Comparison of ENCODE assay signal across 28 cellular contexts in genomic region chr12:119363037-119363436, GRCh38. TPM values are rescaled to one million over a fixed set of nuclear protein-coding genes. Genes with fewer than 3 reads are reported as not detected.
"Had no signal": no experiment of that assay in that cellular context is flagged by ENCODE, and none has a peak within 500 bp of the region (broad histone marks: within the 10 kb centered on the region; RNA-seq: fewer than 3 reads in every experiment).

No MANE protein-coding gene starts in this region.

- H3K36me3 Mint-ChIP-seq: activated CD4-positive, alpha-beta memory T cell treated with anti-CD3 and anti-CD28 coated beads for 36 hours; activated CD8-positive, alpha-beta memory T cell treated with anti-CD3 and anti-CD28 coated beads, Interleukin-2, amount 10 ng/mL, durations not matched to agents 7 days and 5 days; activated naive CD8-positive, alpha-beta T cell treated with anti-CD3 and anti-CD28 coated beads for 36 hours had no signal

- H3K4me1 ChIP-seq: foreskin keratinocyte, right atrium auricular region, tibial artery had no signal

- H3K27ac Mint-ChIP-seq: activated CD4-positive, alpha-beta memory T cell treated with anti-CD3 and anti-CD28 coated beads for 36 hours; activated CD8-positive, alpha-beta memory T cell treated with anti-CD3 and anti-CD28 coated beads, Interleukin-2, amount 10 ng/mL, durations not matched to agents 7 days and 5 days; activated naive CD8-positive, alpha-beta T cell treated with anti-CD3 and anti-CD28 coated beads for 36 hours; activated T-helper 17 cell treated with anti-CD3 and anti-CD28 coated beads, Interleukin-2, amount 50 U/mL, for 72 hours; dendritic cell treated with granulocyte-macrophage colony-stimulating factor and Interleukin-4, amounts not matched to agents 40 ng/mL and 50 ng/mL, for 4 days; nephron; T-helper 2 cell treated with Interferon-gamma antibody and Interleukin-4, amounts not matched to agents 5 μg/mL and 100 μg/mL, for 36 hours had no signal

- H3K27me3 Mint-ChIP-seq: activated naive CD8-positive, alpha-beta T cell treated with anti-CD3 and anti-CD28 coated beads for 36 hours had no signal

- H3K36me3 ChIP-seq: cardiac muscle cell, right atrium auricular region, tibial artery had no signal

- H3K9me3 ChIP-seq: right atrium auricular region, tibial artery had no signal

- H3K4me3 Mint-ChIP-seq: activated CD4-positive, alpha-beta memory T cell treated with anti-CD3 and anti-CD28 coated beads for 36 hours; activated CD8-positive, alpha-beta memory T cell treated with anti-CD3 and anti-CD28 coated beads, Interleukin-2, amount 10 ng/mL, durations not matched to agents 7 days and 5 days; activated naive CD8-positive, alpha-beta T cell treated with anti-CD3 and anti-CD28 coated beads for 36 hours; activated T-helper 17 cell treated with anti-CD3 and anti-CD28 coated beads, Interleukin-2, amount 50 U/mL, for 72 hours; dendritic cell treated with granulocyte-macrophage colony-stimulating factor and Interleukin-4, amounts not matched to agents 40 ng/mL and 50 ng/mL, for 4 days; nephron; T-helper 2 cell treated with Interferon-gamma antibody and Interleukin-4, amounts not matched to agents 5 μg/mL and 100 μg/mL, for 36 hours had no signal

- H3K4me3 ChIP-seq: cardiac muscle cell, lung, right atrium auricular region, tibial artery had no signal

- H3K9me3 Mint-ChIP-seq: activated T-helper 17 cell treated with anti-CD3 and anti-CD28 coated beads, Interleukin-2, amount 50 U/mL, for 72 hours; dendritic cell treated with granulocyte-macrophage colony-stimulating factor and Interleukin-4, amounts not matched to agents 40 ng/mL and 50 ng/mL, for 4 days had no signal

- FAIRE-seq: kidney, TTC549 had no signal

- ATAC-seq: activated CD8-positive, alpha-beta memory T cell treated with anti-CD3 and anti-CD28 coated beads, Interleukin-2, amount 10 ng/mL, durations not matched to agents 7 days and 5 days; activated T-helper 17 cell treated with anti-CD3 and anti-CD28 coated beads, Interleukin-2, amount 50 U/mL, for 72 hours; foreskin keratinocyte; left lobe of liver; stimulated activated naive CD8-positive, alpha-beta T cell treated with anti-CD3 and anti-CD28 coated beads, Interleukin-15, Interleukin-2, amounts not matched to agents 100 U/mL and 50 U/mL, for 24 hours had no signal

- H3K27me3 ChIP-seq: cardiac muscle cell, foreskin keratinocyte, right atrium auricular region, tibial artery had no signal

- H3K4me1 Mint-ChIP-seq: activated CD8-positive, alpha-beta memory T cell treated with anti-CD3 and anti-CD28 coated beads, Interleukin-2, amount 10 ng/mL, durations not matched to agents 7 days and 5 days; activated naive CD8-positive, alpha-beta T cell treated with anti-CD3 and anti-CD28 coated beads for 36 hours; activated T-helper 17 cell treated with anti-CD3 and anti-CD28 coated beads, Interleukin-2, amount 50 U/mL, for 72 hours; nephron had no signal

- DNase-seq: activated CD4-positive, alpha-beta memory T cell treated with anti-CD3 and anti-CD28 coated beads for 36 hours; activated CD4-positive, alpha-beta T cell treated with anti-CD3 and anti-CD28 coated beads for 4 hours; activated CD8-positive, alpha-beta memory T cell treated with anti-CD3 and anti-CD28 coated beads, Interleukin-2, amount 10 ng/mL, durations not matched to agents 7 days and 5 days; activated naive CD4-positive, alpha-beta T cell; activated naive CD8-positive, alpha-beta T cell treated with anti-CD3 and anti-CD28 coated beads for 36 hours; amniotic stem cell; effector memory CD4-positive, alpha-beta T cell; hypothalamus; kidney; occipital lobe; stimulated activated CD4-positive, alpha-beta T cell treated with anti-CD3 and anti-CD28 coated beads, Interleukin-2, amount 100 ng/mL, for 24 hours; stimulated activated naive CD8-positive, alpha-beta T cell treated with anti-CD3 and anti-CD28 coated beads, Interleukin-15, Interleukin-2, amounts not matched to agents 100 U/mL and 50 U/mL, for 24 hours; substantia nigra; tibial artery had no signal

- H3K27ac ChIP-seq: cardiac muscle cell, epithelial cell of prostate, foreskin keratinocyte, right atrium auricular region, tibial artery had no signal

RNA-seq across cellular contexts. Expression of gene CCDC60, which starts 28.5 kb away (rescaled TPM):
- total RNA-seq: activated CD4-positive, alpha-beta memory T cell treated with anti-CD3 and anti-CD28 coated beads for 36 hours; activated CD8-positive, alpha-beta memory T cell treated with anti-CD3 and anti-CD28 coated beads, Interleukin-2, amount 10 ng/mL, durations not matched to agents 7 days and 5 days; activated naive CD8-positive, alpha-beta T cell treated with anti-CD3 and anti-CD28 coated beads for 36 hours; activated T-helper 17 cell treated with anti-CD3 and anti-CD28 coated beads, Interleukin-2, amount 50 U/mL, for 72 hours; chondrocyte; fibroblast of lung; foreskin keratinocyte; kidney; left lobe of liver; occipital lobe; posterior vena cava; right atrium auricular region had no signal
- polyA plus RNA-seq: fibroblast of lung had no signal
